In genomic region chr1:21035794-21036193, GRCh38 we compare ENCODE assay signal across 20 cellular contexts.
"Had no signal": no experiment of that assay in that cellular context is flagged by ENCODE, and none has a peak within 500 bp of the region (broad histone marks: within the 10 kb centered on the region; RNA-seq: fewer than 3 reads in every experiment).

No MANE protein-coding gene starts in this region.

- H3K9me3 Mint-ChIP-seq: dendritic cell treated with granulocyte-macrophage colony-stimulating factor and Interleukin-4, amounts not matched to agents 40 ng/mL and 50 ng/mL, for 4 days; effector memory CD8-positive, alpha-beta T cell; naive thymus-derived CD4-positive, alpha-beta T cell; stimulated activated memory B cell treated with anti-CD40 and anti-IgM and Interleukin-4, amounts not matched to agents 10 μg/mL and 1 μg/mL and 100 μg/mL, for 72 hours; type B pancreatic cell had no signal

- H3K4me1 ChIP-seq: right lobe of liver had no signal

- H3K9me3 ChIP-seq: esophagus muscularis mucosa, gastroesophageal sphincter, neutrophil, right lobe of liver, stomach, thoracic aorta, vagina had no signal

- H3K4me3 Mint-ChIP-seq: dendritic cell treated with granulocyte-macrophage colony-stimulating factor and Interleukin-4, amounts not matched to agents 40 ng/mL and 50 ng/mL, for 4 days; effector memory CD8-positive, alpha-beta T cell; naive thymus-derived CD4-positive, alpha-beta T cell; nephron progenitor cell; stimulated activated memory B cell treated with anti-CD40 and anti-IgM and Interleukin-4, amounts not matched to agents 10 μg/mL and 1 μg/mL and 100 μg/mL, for 72 hours; type B pancreatic cell had no signal

- DNase-seq: cerebellar nuclear complex; effector memory CD8-positive, alpha-beta T cell; glutamatergic neuron; left colon; mammary epithelial cell; naive thymus-derived CD4-positive, alpha-beta T cell; nephron progenitor cell; right lobe of liver; stimulated activated CD4-positive, alpha-beta T cell treated with anti-CD3 and anti-CD28 coated beads, Interleukin-4, amount 100 ng/mL, for 1 hour had no signal

- H3K27me3 ChIP-seq: esophagus muscularis mucosa, gastroesophageal sphincter, hepatocyte, neutrophil, right lobe of liver, stomach, vagina had no signal

- H3K27me3 Mint-ChIP-seq: dendritic cell treated with granulocyte-macrophage colony-stimulating factor and Interleukin-4, amounts not matched to agents 40 ng/mL and 50 ng/mL, for 4 days; effector memory CD8-positive, alpha-beta T cell; naive thymus-derived CD4-positive, alpha-beta T cell; stimulated activated memory B cell treated with anti-CD40 and anti-IgM and Interleukin-4, amounts not matched to agents 10 μg/mL and 1 μg/mL and 100 μg/mL, for 72 hours; type B pancreatic cell had no signal

- ATAC-seq: effector memory CD8-positive, alpha-beta T cell; gastroesophageal sphincter; naive thymus-derived CD4-positive, alpha-beta T cell; stimulated activated memory B cell treated with anti-CD40 and anti-IgM and Interleukin-4, amounts not matched to agents 10 μg/mL and 1 μg/mL and 100 μg/mL, for 72 hours had no signal

- H3K4me3 ChIP-seq: esophagus muscularis mucosa, gastroesophageal sphincter, hepatocyte, right lobe of liver, stomach, thoracic aorta, vagina had no signal

- H3K36me3 ChIP-seq: esophagus muscularis mucosa, gastroesophageal sphincter, neutrophil, right lobe of liver, thoracic aorta, vagina had no signal

- H3K4me1 Mint-ChIP-seq: nephron progenitor cell had no signal

- H3K27ac ChIP-seq: epithelial cell of prostate, esophagus muscularis mucosa, gastroesophageal sphincter, hepatocyte, neutrophil, right lobe of liver, stomach, thoracic aorta, vagina had no signal

- H3K27ac Mint-ChIP-seq: dendritic cell treated with granulocyte-macrophage colony-stimulating factor and Interleukin-4, amounts not matched to agents 40 ng/mL and 50 ng/mL, for 4 days; naive thymus-derived CD4-positive, alpha-beta T cell; stimulated activated memory B cell treated with anti-CD40 and anti-IgM and Interleukin-4, amounts not matched to agents 10 μg/mL and 1 μg/mL and 100 μg/mL, for 72 hours; type B pancreatic cell had no signal
